20 cellular contexts compared by ENCODE assay signal in the genomic region with DNA sequence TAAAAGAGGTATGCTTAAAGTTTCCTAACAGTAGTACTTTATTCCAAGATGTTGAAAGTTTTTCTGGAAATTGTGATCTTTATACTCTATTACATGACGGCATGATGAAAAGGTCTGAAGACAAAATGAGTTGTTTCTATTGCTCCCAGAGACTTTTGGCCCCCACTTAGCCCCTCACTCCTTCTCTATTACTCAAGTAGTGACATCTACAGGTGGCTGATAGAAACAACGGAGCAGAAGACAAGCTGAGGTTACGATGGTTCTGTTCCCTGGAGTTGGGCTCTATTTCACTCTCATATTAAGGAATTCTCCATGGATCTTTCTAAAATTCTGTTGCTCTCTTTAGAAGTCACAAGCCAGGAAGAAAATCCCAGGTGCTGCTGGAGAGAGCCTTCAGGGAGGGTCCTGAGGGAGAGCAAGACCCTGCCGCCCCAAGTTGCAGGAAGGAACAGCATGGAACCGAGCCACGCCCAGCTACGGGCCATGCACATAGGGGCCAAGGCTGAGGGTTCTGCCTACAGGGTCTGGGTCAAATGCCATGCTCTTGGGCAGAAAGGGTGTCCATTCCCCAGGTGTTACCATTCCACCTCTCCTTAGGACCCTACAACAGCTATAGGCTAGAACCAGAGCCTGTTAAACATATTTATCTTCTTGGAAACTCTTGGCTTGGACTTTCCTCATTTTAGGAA. TPM values are rescaled to one million over a fixed set of nuclear protein-coding genes. Genes with fewer than 3 reads are reported as not detected.
DNase-seq lines count a peak whose midpoint lies in the region; ATAC-seq, FAIRE-seq and TF ChIP-seq lines count a peak whose summit lies in the region.
"Had no signal": no experiment of that assay in that cellular context is flagged by ENCODE, and none has a peak within 500 bp of the region (broad histone marks: within the 10 kb centered on the region; RNA-seq: fewer than 3 reads in every experiment).

No MANE protein-coding gene starts in this region.

- H3K27me3 Mint-ChIP-seq in HFFc6 (ENCODE audit: insufficient read depth), result peaks cover 20% of the 10 kb centered on the region
- H3K27me3 Mint-ChIP-seq in immature natural killer cell (ENCODE audit: low read depth in 3 of 3), result peaks cover 1 to 9% (median 3%) of the 10 kb centered on the region in 3 donors
- H3K27me3 Mint-ChIP-seq: activated T-helper 17 cell treated with anti-CD3 and anti-CD28 coated beads, Interleukin-2, amount 50 U/mL, for 72 hours had no signal

- ATAC-seq in HepG2, result peak; percentile 71
- ATAC-seq: activated T-helper 17 cell treated with anti-CD3 and anti-CD28 coated beads, Interleukin-2, amount 50 U/mL, for 72 hours had no signal

- H3K4me3 ChIP-seq in BJ (ENCODE audit: low read depth, low read length) (no peak overlapping the region), astrocyte of the spinal cord (ENCODE audit: low read depth, low read length) (no peak overlapping the region), HepG2 (replicated peaks in 1 of 3; ENCODE audit: insufficient read depth in 1 of 3, low read depth in 2 of 3, low read length in 3 of 3) (no peak overlapping the region)

- H3K36me3 ChIP-seq in BJ (ENCODE audit: control insufficient read depth, insufficient read depth, low read length), result no peaks in the 10 kb centered on the region
- peaks cover 13 to 62% of the 10 kb centered on the region in 2 experiments for H3K36me3 ChIP-seq in HepG2 (replicated peaks in 1 of 2; ENCODE audit: control insufficient read depth in 1 of 2, insufficient read depth in 2 of 2, low read length in 2 of 2)
- H3K36me3 ChIP-seq: BE2C had no signal

- H4K20me1 ChIP-seq in HepG2 (ENCODE audit: insufficient read depth, low read length), result no peaks in the 10 kb centered on the region

- no peak overlapping the region for H3K27ac ChIP-seq in HepG2 (ENCODE audit: extremely low read length, insufficient read depth, low read length)

- H3K4me1 Mint-ChIP-seq in HFFc6 (ENCODE audit: low read depth) (no peaks in the 10 kb centered on the region), immature natural killer cell (no peaks in the 10 kb centered on the region)
- H3K4me1 Mint-ChIP-seq: activated CD4-positive, alpha-beta T cell treated with anti-CD3 and anti-CD28 coated beads, Interleukin-2, amount 10 ng/mL, durations not matched to agents 7 days and 5 days; activated T-helper 17 cell treated with anti-CD3 and anti-CD28 coated beads, Interleukin-2, amount 50 U/mL, for 72 hours; brain had no signal

- TF ChIP-seq RAD21 in HepG2 (CRISPR knock-in tag; IDR thresholded peaks at IDR 0.05), result peak; percentile 57

- CTCF ChIA-PET in BJ (lab: Yijun Ruan, JAX) (no interaction called here), HepG2 (lab: Yijun Ruan, JAX; ENCODE audit: low intra/inter-chr PET ratio, low total read pairs) (no interaction called here)

- BruUV-seq in HepG2 (replicated peaks; lab: Mats Ljungman, UMichigan), result no TSS peak

- TF ChIP-seq CTCF in BJ (IDR thresholded peaks at IDR 0.05; ENCODE audit: insufficient read depth, low read depth, low read length), result 0 out of 2 replicates have a peak, but pooled peaks have one; percentile 8
- TF ChIP-seq CTCF in HFFc6 (IDR thresholded peaks at IDR 0.05), result peak; percentile 34
- TF ChIP-seq CTCF in astrocyte of the spinal cord (IDR thresholded peaks at IDR 0.05; ENCODE audit: low read depth, low read length), result peak; percentile 27
- TF ChIP-seq CTCF in HepG2 (CRISPR knock-in tag; IDR thresholded peaks at IDR 0.05), result peak; percentile 70

- intact Hi-C loops in HepG2 (cut with micrococcal nuclease; ENCODE audit: unreplicated experiment), result no loop called here

- no peak overlapping the region for H2AFZ ChIP-seq in HepG2 (ENCODE audit: low read length)

- H3K27me3 ChIP-seq in BJ (ENCODE audit: control insufficient read depth, insufficient read depth, low read length) (peaks cover 10% of the 10 kb centered on the region), HepG2 (ENCODE audit: control insufficient read depth in 1 of 2, insufficient read depth in 2 of 2, low read length in 2 of 2) (no peaks in the 10 kb centered on the region)
- H3K27me3 ChIP-seq: BE2C had no signal

- POLR2A ChIA-PET in BJ (lab: Charles Lee), result no interaction called here
- POLR2A ChIA-PET in HepG2 (lab: Yijun Ruan, JAX), result interaction anchor here (1.0 to 1.2 kb wide), 2 partner anchors 29 to 52 kb away, joined by 3 to 4 read pairs; a partner anchor contains a TSS

- H3K9ac ChIP-seq in HepG2 (ENCODE audit: insufficient read depth, low read depth, low read length), result no peak overlapping the region

- no peak for TF ChIP-seq EP300 in HepG2 (IDR thresholded peaks at IDR 0.05; ENCODE audit: low read depth in 2 of 2, low read length in 2 of 2)
- TF ChIP-seq EP300 in HepG2 (CRISPR knock-in tag; IDR thresholded peaks at IDR 0.05; ENCODE audit: borderline replicate concordance), result no peak

- no peak for TF ChIP-seq POLR2A in HepG2 (IDR thresholded peaks at IDR 0.05; ENCODE audit: insufficient read depth in 1 of 2, low read depth in 2 of 2, low read length in 2 of 2)

- H3K4me2 ChIP-seq in HepG2 (ENCODE audit: low read depth, low read length), result no peak overlapping the region

- in situ Hi-C loops in astrocyte of the spinal cord (cut with HindIII; ENCODE audit: low sequenced_read_pairs), result no loop called here
- in situ Hi-C loops in HepG2 (cut with HindIII; ENCODE audit: extremely low pct_ligation_motif_present, low pct_unique_long_range_greater_than_20kb), result no loop called here

- H3K9me3 Mint-ChIP-seq in HFFc6, result no peaks in the 10 kb centered on the region
- H3K9me3 Mint-ChIP-seq in immature natural killer cell, result no peaks in the 10 kb centered on the region
- H3K9me3 Mint-ChIP-seq: activated CD4-positive, alpha-beta T cell treated with anti-CD3 and anti-CD28 coated beads, Interleukin-2, amount 10 ng/mL, durations not matched to agents 7 days and 5 days; activated T-helper 17 cell treated with anti-CD3 and anti-CD28 coated beads, Interleukin-2, amount 50 U/mL, for 72 hours; brain had no signal

- H3K4me3 Mint-ChIP-seq in HFFc6 (no peak overlapping the region), immature natural killer cell (no peak overlapping the region)
- H3K4me3 Mint-ChIP-seq: activated CD4-positive, alpha-beta T cell treated with anti-CD3 and anti-CD28 coated beads, Interleukin-2, amount 10 ng/mL, durations not matched to agents 7 days and 5 days; activated T-helper 17 cell treated with anti-CD3 and anti-CD28 coated beads, Interleukin-2, amount 50 U/mL, for 72 hours; brain had no signal

- FAIRE-seq in HepG2 (lab: Jason Lieb, UNC), result peak; percentile 87

- peaks cover 34% of the 10 kb centered on the region for H3K79me2 ChIP-seq in HepG2 (ENCODE audit: insufficient read depth, low read length)

- H3K36me3 Mint-ChIP-seq in HFFc6 (ENCODE audit: low read depth) (no peaks in the 10 kb centered on the region), immature natural killer cell (no peaks in the 10 kb centered on the region)
- H3K36me3 Mint-ChIP-seq: brain had no signal

- H3K27ac Mint-ChIP-seq in HFFc6 (no peak overlapping the region), immature natural killer cell (no peak overlapping the region)
- H3K27ac Mint-ChIP-seq: activated CD4-positive, alpha-beta T cell treated with anti-CD3 and anti-CD28 coated beads, Interleukin-2, amount 10 ng/mL, durations not matched to agents 7 days and 5 days; activated T-helper 17 cell treated with anti-CD3 and anti-CD28 coated beads, Interleukin-2, amount 50 U/mL, for 72 hours; brain had no signal

- peaks cover 17% of the 10 kb centered on the region for H3K4me1 ChIP-seq in HepG2 (ENCODE audit: insufficient read depth, low read length)
- H3K4me1 ChIP-seq: BE2C had no signal

- no peaks in the 10 kb centered on the region for H3K9me3 ChIP-seq in HepG2 (ENCODE audit: low read length)
- H3K9me3 ChIP-seq: BE2C had no signal

- DNase-seq in BJ (ENCODE audit: low read depth) (no peak), HFFc6 (no peak), astrocyte of the spinal cord (ENCODE audit: low read depth, low spot score) (no peak), HepG2 (ENCODE audit: low spot score) (no peak), NOMO-1 treated with dmso at 0.1 percent for 144 hours (lab: John Stamatoyannopoulos, UW; ENCODE audit: unreplicated experiment) (no peak), NCI-H748 (lab: John Stamatoyannopoulos, UW; ENCODE audit: unreplicated experiment) (no peak), immature natural killer cell (no peak), DMS79 treated with DMSO at 0.1 percent for 48 hours (lab: John Stamatoyannopoulos, UW) (no peak)
- DNase-seq: activated CD4-positive, alpha-beta T cell treated with anti-CD3 and anti-CD28 coated beads, Interleukin-2, amount 10 ng/mL, durations not matched to agents 7 days and 5 days; BE2C; erythroblast; KBM-7; midbrain; NCI-H2081 treated with DMSO at 0.1 percent for 48 hours; stimulated activated CD4-positive, alpha-beta T cell treated with anti-CD3 and anti-CD28 coated beads, Interleukin-4, amount 100 ng/mL, for 24 hours; stimulated activated naive CD4-positive, alpha-beta T cell treated with Interleukin-2 at 50 U/mL for 16 hours; T-helper 1 cell had no signal

- 92% methylated on average over 7 of the region's 7 CpGs for WGBS in HepG2 (ENCODE audit: low lambda C conversion rate)

RNA-seq across cellular contexts. Expression of a gene that starts 22.7 kb away (rescaled TPM):
- polyA plus RNA-seq in BJ (2011; rRNA removed) (458 and 1,469 TPM in 2 replicates), HepG2 (2011; rRNA removed) (849 and 993 TPM in 2 replicates), immature natural killer cell (1,000 to 10,000 TPM in 2 of 3 donors, 100 to 1,000 TPM in 1; 864 to 2,045 (median 1,318) TPM)
- polyA minus RNA-seq in BJ (2011; rRNA and poly(A)+ RNA removed), result 75.8 and 90.2 TPM in 2 replicates
- 1,000 to 10,000 TPM; 1,332 to 1,543 (median 1,424) TPM for total RNA-seq in HFFc6 (2021; fragmentation: NEBNext Ultra II Directional; extraction: Animal tissue kit (Norgen Biotek cat#: 25700))
- 2,148 and 2,808 TPM in 2 replicates for total RNA-seq in HepG2 (2016; rRNA removed; fragmentation: Illumina TruSeq; extraction: Trizol)
- total RNA-seq in HepG2 (2016; cell fraction: cytosol; rRNA removed; fragmentation: Illumina TruSeq; extraction: Trizol; ENCODE audit: low read depth), result 2,980 and 3,556 TPM in 2 replicates
- 2,243 and 2,719 TPM in 2 replicates for total RNA-seq in HepG2 (2016; cell fraction: insoluble cytoplasmic fraction; rRNA removed; fragmentation: Illumina TruSeq; extraction: Trizol)
- 4,819 and 5,825 TPM in 2 replicates for total RNA-seq in HepG2 (2016; cell fraction: membrane; rRNA removed; fragmentation: Illumina TruSeq; extraction: Trizol)
- total RNA-seq in HepG2 (2016; cell fraction: nucleus; rRNA removed; fragmentation: Illumina TruSeq; extraction: Trizol), result 939 and 947 TPM in 2 replicates
- 1,096 and 1,918 TPM in 2 replicates for polyA plus RNA-seq in HepG2 (2011; cell fraction: cytosol; rRNA removed)
- polyA plus RNA-seq in HepG2 (2011; cell fraction: nucleus; rRNA removed), result 226 and 300 TPM in 2 replicates
- 2,363 and 2,846 TPM in 2 replicates for polyA plus RNA-seq in HepG2 (2012)
- polyA plus RNA-seq in HepG2 (2016; cell fraction: cytosol; fragmentation: Illumina TruSeq; extraction: Trizol; ENCODE audit: low read depth), result 1,711 and 1,965 TPM in 2 replicates
- 1,418 and 1,522 TPM in 2 replicates for polyA plus RNA-seq in HepG2 (2016; cell fraction: insoluble cytoplasmic fraction; fragmentation: Illumina TruSeq; extraction: Trizol; ENCODE audit: low read depth)
- 2,738 and 2,765 TPM in 2 replicates for polyA plus RNA-seq in HepG2 (2016; cell fraction: membrane; fragmentation: Illumina TruSeq; extraction: Trizol; ENCODE audit: low read depth)
- polyA plus RNA-seq in HepG2 (2016; cell fraction: nucleus; fragmentation: Illumina TruSeq; extraction: Trizol; ENCODE audit: insufficient read depth, low read depth), result 819 and 843 TPM in 2 replicates
- polyA minus RNA-seq in HepG2 (2011; rRNA and poly(A)+ RNA removed; ENCODE audit: low replicate concordance), result 55.2 and 89.0 TPM in 2 replicates
- polyA minus RNA-seq in HepG2 (2011; cell fraction: cytosol; rRNA and poly(A)+ RNA removed), result 458 and 550 TPM in 2 replicates
- polyA minus RNA-seq in HepG2 (2011; cell fraction: nucleus; rRNA and poly(A)+ RNA removed), result 350 and 404 TPM in 2 replicates

RNA-seq across cellular contexts. Expression of a gene that starts 22.8 kb away (rescaled TPM):
- 5.1 and 8.0 TPM in 2 replicates for polyA plus RNA-seq in BJ (2011; rRNA removed)
- polyA minus RNA-seq in BJ (2011; rRNA and poly(A)+ RNA removed), result 1.5 and 1.7 TPM in 2 replicates
- total RNA-seq in HFFc6 (2021; fragmentation: NEBNext Ultra II Directional; extraction: Animal tissue kit (Norgen Biotek cat#: 25700)), result 1 to 10 TPM; 6.9 to 9.4 (median 8.1) TPM
- total RNA-seq in HepG2 (2016; rRNA removed; fragmentation: Illumina TruSeq; extraction: Trizol), result 16.6 and 18.3 TPM in 2 replicates
- total RNA-seq in HepG2 (2016; cell fraction: cytosol; rRNA removed; fragmentation: Illumina TruSeq; extraction: Trizol; ENCODE audit: low read depth), result 5.2 and 5.6 TPM in 2 replicates
- total RNA-seq in HepG2 (2016; cell fraction: insoluble cytoplasmic fraction; rRNA removed; fragmentation: Illumina TruSeq; extraction: Trizol), result 15.0 and 16.2 TPM in 2 replicates
- total RNA-seq in HepG2 (2016; cell fraction: membrane; rRNA removed; fragmentation: Illumina TruSeq; extraction: Trizol), result 8.9 and 9.9 TPM in 2 replicates
- total RNA-seq in HepG2 (2016; cell fraction: nucleus; rRNA removed; fragmentation: Illumina TruSeq; extraction: Trizol), result 14.3 and 14.8 TPM in 2 replicates
- polyA plus RNA-seq in HepG2 (2011; rRNA removed), result 11.4 and 16.0 TPM in 2 replicates
- 7.9 and 8.2 TPM in 2 replicates for polyA plus RNA-seq in HepG2 (2011; cell fraction: cytosol; rRNA removed)
- polyA plus RNA-seq in HepG2 (2011; cell fraction: nucleus; rRNA removed), result 5.6 and 9.5 TPM in 2 replicates
- 12.1 and 15.8 TPM in 2 replicates for polyA plus RNA-seq in HepG2 (2012)
- polyA plus RNA-seq in HepG2 (2016; cell fraction: cytosol; fragmentation: Illumina TruSeq; extraction: Trizol; ENCODE audit: low read depth), result 4.1 and 4.2 TPM in 2 replicates
- polyA plus RNA-seq in HepG2 (2016; cell fraction: insoluble cytoplasmic fraction; fragmentation: Illumina TruSeq; extraction: Trizol; ENCODE audit: low read depth), result 19.8 and 20.7 TPM in 2 replicates
- polyA plus RNA-seq in HepG2 (2016; cell fraction: membrane; fragmentation: Illumina TruSeq; extraction: Trizol; ENCODE audit: low read depth), result 7.1 and 7.2 TPM in 2 replicates
- 29.7 and 30.7 TPM in 2 replicates for polyA plus RNA-seq in HepG2 (2016; cell fraction: nucleus; fragmentation: Illumina TruSeq; extraction: Trizol; ENCODE audit: insufficient read depth, low read depth)
- 1.7 and 4.9 TPM in 2 replicates for polyA minus RNA-seq in HepG2 (2011; rRNA and poly(A)+ RNA removed; ENCODE audit: low replicate concordance)
- 4.3 and 5.0 TPM in 2 replicates for polyA minus RNA-seq in HepG2 (2011; cell fraction: cytosol; rRNA and poly(A)+ RNA removed)
- 13.9 and 19.6 TPM in 2 replicates for polyA minus RNA-seq in HepG2 (2011; cell fraction: nucleus; rRNA and poly(A)+ RNA removed)
- polyA plus RNA-seq in immature natural killer cell, result 10 to 100 TPM in 1 of 3 donors, 1 to 10 TPM in 2; 7.6 to 11.7 (median 7.8) TPM

RNA-seq across cellular contexts. Expression of a gene that starts 29.3 kb away (rescaled TPM):
- polyA plus RNA-seq in BJ (2011; rRNA removed), result not detected in 2 replicates
- polyA minus RNA-seq in BJ (2011; rRNA and poly(A)+ RNA removed), result not detected in 2 replicates
- not detected for total RNA-seq in HFFc6 (2021; fragmentation: NEBNext Ultra II Directional; extraction: Animal tissue kit (Norgen Biotek cat#: 25700))
- total RNA-seq in HepG2 (2016; rRNA removed; fragmentation: Illumina TruSeq; extraction: Trizol), result 41.9 and 82.0 TPM in 2 replicates
- 4.8 and 6.1 TPM in 2 replicates for total RNA-seq in HepG2 (2016; cell fraction: cytosol; rRNA removed; fragmentation: Illumina TruSeq; extraction: Trizol; ENCODE audit: low read depth)
- 38.0 and 82.0 TPM in 2 replicates for total RNA-seq in HepG2 (2016; cell fraction: insoluble cytoplasmic fraction; rRNA removed; fragmentation: Illumina TruSeq; extraction: Trizol)
- 12.2 and 15.5 TPM in 2 replicates for total RNA-seq in HepG2 (2016; cell fraction: membrane; rRNA removed; fragmentation: Illumina TruSeq; extraction: Trizol)
- 91.7 and 106 TPM in 2 replicates for total RNA-seq in HepG2 (2016; cell fraction: nucleus; rRNA removed; fragmentation: Illumina TruSeq; extraction: Trizol)
- polyA plus RNA-seq in HepG2 (2011; rRNA removed), result 22.6 and 25.3 TPM in 2 replicates
- 14.6 and 18.2 TPM in 2 replicates for polyA plus RNA-seq in HepG2 (2011; cell fraction: cytosol; rRNA removed)
- 12.6 and 12.7 TPM in 2 replicates for polyA plus RNA-seq in HepG2 (2011; cell fraction: nucleus; rRNA removed)
- polyA plus RNA-seq in HepG2 (2012), result 28.3 and 43.2 TPM in 2 replicates
- 2.7 and 3.0 TPM in 2 replicates for polyA plus RNA-seq in HepG2 (2016; cell fraction: cytosol; fragmentation: Illumina TruSeq; extraction: Trizol; ENCODE audit: low read depth)
- 26.6 and 27.9 TPM in 2 replicates for polyA plus RNA-seq in HepG2 (2016; cell fraction: insoluble cytoplasmic fraction; fragmentation: Illumina TruSeq; extraction: Trizol; ENCODE audit: low read depth)
- 5.6 and 7.1 TPM in 2 replicates for polyA plus RNA-seq in HepG2 (2016; cell fraction: membrane; fragmentation: Illumina TruSeq; extraction: Trizol; ENCODE audit: low read depth)
- polyA plus RNA-seq in HepG2 (2016; cell fraction: nucleus; fragmentation: Illumina TruSeq; extraction: Trizol; ENCODE audit: insufficient read depth, low read depth), result 95.1 and 96.3 TPM in 2 replicates
- polyA minus RNA-seq in HepG2 (2011; rRNA and poly(A)+ RNA removed; ENCODE audit: low replicate concordance), result 0.02 and 40.4 TPM in 2 replicates
- polyA minus RNA-seq in HepG2 (2011; cell fraction: cytosol; rRNA and poly(A)+ RNA removed), result 25.4 and 30.9 TPM in 2 replicates
- polyA minus RNA-seq in HepG2 (2011; cell fraction: nucleus; rRNA and poly(A)+ RNA removed), result 19.8 and 25.6 TPM in 2 replicates
- under 1 TPM in 2 of 3 donors, not detected in 1; 0.07 to 0.11 TPM for polyA plus RNA-seq in immature natural killer cell
- total RNA-seq: activated CD4-positive, alpha-beta T cell treated with anti-CD3 and anti-CD28 coated beads, Interleukin-2, amount 10 ng/mL, durations not matched to agents 7 days and 5 days; activated T-helper 17 cell treated with anti-CD3 and anti-CD28 coated beads, Interleukin-2, amount 50 U/mL, for 72 hours; pulmonary artery endothelial cell had no signal

Comparison
In these comparisons a context has a peak if more than half of its experiments do, and no peak if none do; other contexts are left out.
1. CTCF ChIP-seq: peak in every context shown above with its lines; median percentile 70 in HepG2; 34 in HFFc6; 27 in astrocyte of the spinal cord; 8 in BJ.